ENCODE assay signal across 1 cellular context in genomic region chr9:36082928-36083327, GRCh38.
TF ChIP-seq lines count a peak whose summit lies in the region.

No MANE protein-coding gene starts in this region.

TF ChIP-seq in HepG2, 621 proteins besides CTCF, POLR2A, EP300 and RAD21 (continued from another document):
- TF ChIP-seq PRDM4 (CRISPR knock-in tag; IDR thresholded peaks at IDR 0.05; ENCODE audit: borderline replicate concordance): no peak
- no peak for TF ChIP-seq SRF (IDR thresholded peaks at IDR 0.05; ENCODE audit: low read depth, low read length)
- TF ChIP-seq ATF3 (CRISPR knock-in tag; IDR thresholded peaks at IDR 0.05): no peak
- TF ChIP-seq, protein P1, sequence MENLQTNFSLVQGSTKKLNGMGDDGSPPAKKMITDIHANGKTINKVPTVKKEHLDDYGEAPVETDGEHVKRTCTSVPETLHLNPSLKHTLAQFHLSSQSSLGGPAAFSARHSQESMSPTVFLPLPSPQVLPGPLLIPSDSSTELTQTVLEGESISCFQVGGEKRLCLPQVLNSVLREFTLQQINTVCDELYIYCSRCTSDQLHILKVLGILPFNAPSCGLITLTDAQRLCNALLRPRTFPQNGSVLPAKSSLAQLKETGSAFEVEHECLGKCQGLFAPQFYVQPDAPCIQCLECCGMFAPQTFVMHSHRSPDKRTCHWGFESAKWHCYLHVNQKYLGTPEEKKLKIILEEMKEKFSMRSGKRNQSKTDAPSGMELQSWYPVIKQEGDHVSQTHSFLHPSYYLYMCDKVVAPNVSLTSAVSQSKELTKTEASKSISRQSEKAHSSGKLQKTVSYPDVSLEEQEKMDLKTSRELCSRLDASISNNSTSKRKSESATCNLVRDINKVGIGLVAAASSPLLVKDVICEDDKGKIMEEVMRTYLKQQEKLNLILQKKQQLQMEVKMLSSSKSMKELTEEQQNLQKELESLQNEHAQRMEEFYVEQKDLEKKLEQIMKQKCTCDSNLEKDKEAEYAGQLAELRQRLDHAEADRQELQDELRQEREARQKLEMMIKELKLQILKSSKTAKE (CRISPR knock-in tag; IDR thresholded peaks at IDR 0.05; ENCODE audit: borderline replicate concordance): no peak
- TF ChIP-seq ZNF17 (CRISPR knock-in tag; IDR thresholded peaks at IDR 0.05): no peak
- TF ChIP-seq DBP (CRISPR knock-in tag; IDR thresholded peaks at IDR 0.05; ENCODE audit: not compliant biosample characterization): no peak
- no peak for TF ChIP-seq RORA (CRISPR knock-in tag; IDR thresholded peaks at IDR 0.05)
TF ChIP-seq in HepG2: peak in this region for 0.
